8 cellular contexts compared by ENCODE assay signal in genomic region chr2:241734208-241734466, GRCh38. TPM values are rescaled to one million over a fixed set of nuclear protein-coding genes. Genes with fewer than 3 reads are reported as not detected.
DNase-seq lines count a peak whose midpoint lies in the region; ATAC-seq, FAIRE-seq and TF ChIP-seq lines count a peak whose summit lies in the region.

No MANE protein-coding gene starts in this region.

- no TSS peak for BruUV-seq in endothelial cell of umbilical vein (replicated peaks; lab: Mats Ljungman, UMichigan)

- H3K9me3 ChIP-seq in KOPT-K1 (ENCODE audit: insufficient read depth, low read length, poor library complexity, severe bottlenecking): no peaks in the 10 kb centered on the region
- no peaks in the 10 kb centered on the region for H3K9me3 ChIP-seq in endothelial cell of umbilical vein (replicated peaks; ENCODE audit: control insufficient read depth, insufficient read depth, low read length)

- H3K4me1 ChIP-seq in endothelial cell of umbilical vein (ENCODE audit: control insufficient read depth, extremely low read depth, insufficient read depth, low read length): peaks cover 15% of the 10 kb centered on the region

- peak; percentile 6 to 36 for TF ChIP-seq CTCF in endothelial cell of umbilical vein (IDR thresholded peaks at IDR 0.05; ENCODE audit: extremely low read depth in 1 of 2, insufficient read depth in 1 of 2, low read depth in 1 of 2, low read length in 2 of 2)

- H3K27me3 Mint-ChIP-seq in T-helper 2 cell treated with Interferon-gamma antibody and Interleukin-4, amounts not matched to agents 5 μg/mL and 100 μg/mL, for 36 hours (ENCODE audit: low read depth): no peaks in the 10 kb centered on the region

- ATAC-seq in GM21619 (IDR thresholded peaks at IDR 0.05; ENCODE audit: unreplicated experiment): no peak

- H3K36me3 Mint-ChIP-seq in T-helper 2 cell treated with Interferon-gamma antibody and Interleukin-4, amounts not matched to agents 5 μg/mL and 100 μg/mL, for 36 hours (ENCODE audit: low read depth): peaks cover 3% of the 10 kb centered on the region

- intact Hi-C loops in endothelial cell of umbilical vein (cut with micrococcal nuclease): loop anchor here (1.0 to 5.0 kb wide), 7 partner anchors 32 to 587 kb away; partner anchors contain the start of genes DTYMK, ING5, PASK and STK25

- no peaks in the 10 kb centered on the region for H4K20me1 ChIP-seq in endothelial cell of umbilical vein (replicated peaks; ENCODE audit: control insufficient read depth, extremely low read depth, insufficient read depth, low read length)

- TF ChIP-seq POLR2A in endothelial cell of umbilical vein (IDR thresholded peaks at IDR 0.05; ENCODE audit: low read depth, low read length): no peak

- H3K79me2 ChIP-seq in endothelial cell of umbilical vein (ENCODE audit: control insufficient read depth, insufficient read depth, low read length): no peaks in the 10 kb centered on the region

- H3K4me3 Mint-ChIP-seq in T-helper 2 cell treated with Interferon-gamma antibody and Interleukin-4, amounts not matched to agents 5 μg/mL and 100 μg/mL, for 36 hours: no peak overlapping the region

- POLR2A ChIA-PET in endothelial cell of umbilical vein (lab: Charles Lee): interaction anchor here (0.9 kb wide), 1 partner anchor 46 kb away, joined by 5 read pairs; no protein-coding TSS in a partner anchor

- peak overlapping the region; percentile 32 for H3K4me2 ChIP-seq in endothelial cell of umbilical vein (ENCODE audit: insufficient read depth, low read length)

- dilution Hi-C loops in endothelial cell of umbilical vein (cut with MboI; ENCODE audit: extremely low pct_ligation_motif_present, low sequenced_read_pairs): no loop called here

- no peak for DNase-seq in T-helper 2 cell treated with Interferon-gamma antibody and Interleukin-4, amounts not matched to agents 5 μg/mL and 100 μg/mL, for 36 hours (ENCODE audit: low spot score)
- no peak for DNase-seq in T-helper 2 cell
- no peak for DNase-seq in endothelial cell of umbilical vein (ENCODE audit: low read depth, low spot score)
- no peak for DNase-seq in skeletal muscle cell (ENCODE audit: low read depth)
- no peak for DNase-seq in RPMI8226
- no peak for DNase-seq in amygdala (lab: John Stamatoyannopoulos, UW)

- H3K27me3 ChIP-seq in endothelial cell of umbilical vein (ENCODE audit: control insufficient read depth in 2 of 2, insufficient read depth in 2 of 2, low read length in 2 of 2): no peaks in the 10 kb centered on the region

- H3K9ac ChIP-seq in endothelial cell of umbilical vein (replicated peaks; ENCODE audit: extremely low read depth, insufficient read depth, low read length): peak overlapping the region; percentile 44

- H3K27ac Mint-ChIP-seq in T-helper 2 cell treated with Interferon-gamma antibody and Interleukin-4, amounts not matched to agents 5 μg/mL and 100 μg/mL, for 36 hours: peak overlapping the region; percentile 45

- H3K27ac ChIP-seq in KOPT-K1 (ENCODE audit: low read depth, low read length, poor library complexity, severe bottlenecking) (peak overlapping the region; percentile 96), endothelial cell of umbilical vein (ENCODE audit: insufficient read depth, low read depth, low read length) (no peak overlapping the region)

- H3K4me1 Mint-ChIP-seq in T-helper 2 cell treated with Interferon-gamma antibody and Interleukin-4, amounts not matched to agents 5 μg/mL and 100 μg/mL, for 36 hours (ENCODE audit: low read depth): peaks cover 28% of the 10 kb centered on the region

- no peak for FAIRE-seq in endothelial cell of umbilical vein (lab: Jason Lieb, UNC)

- H3K9me3 Mint-ChIP-seq in T-helper 2 cell treated with Interferon-gamma antibody and Interleukin-4, amounts not matched to agents 5 μg/mL and 100 μg/mL, for 36 hours: no peaks in the 10 kb centered on the region

- peak overlapping the region; percentile 88 for H2AFZ ChIP-seq in endothelial cell of umbilical vein (ENCODE audit: low read depth, low read length)

- H3K4me3 ChIP-seq in endothelial cell of umbilical vein (replicated peaks in 1 of 3; ENCODE audit: insufficient read depth in 1 of 3, low read depth in 1 of 3, low read length in 3 of 3) (peak overlapping the region; percentile 20 to 87 (median 25)), skeletal muscle cell (ENCODE audit: low read depth, low read length) (peak overlapping the region; percentile 72)

- H3K9me1 ChIP-seq in endothelial cell of umbilical vein (replicated peaks; ENCODE audit: control insufficient read depth, extremely low read depth, insufficient read depth, low read length): no peaks in the 10 kb centered on the region

- CTCF ChIA-PET in endothelial cell of umbilical vein (lab: Charles Lee): interaction anchor here (0.8 to 5.2 kb wide), 11 partner anchors 9 to 145 kb away, joined by 3 to 41 read pairs (median 4); partner anchors contain the start of genes ATG4B, DTYMK and ING5

- peaks cover 11% of the 10 kb centered on the region; the same call in 1 of the 2 replicates for H3K36me3 ChIP-seq in KOPT-K1 (ENCODE audit: insufficient read depth, low read length)
- H3K36me3 ChIP-seq in endothelial cell of umbilical vein (ENCODE audit: control insufficient read depth in 2 of 2, extremely low read depth in 1 of 2, insufficient read depth in 2 of 2, low read length in 2 of 2): no peaks in the 10 kb centered on the region

TF ChIP-seq in endothelial cell of umbilical vein, 7 proteins besides CTCF, POLR2A, EP300 and RAD21:
- TF ChIP-seq FOS (IDR thresholded peaks at IDR 0.05; ENCODE audit: borderline replicate concordance, insufficient read depth, low read length) (no peak), POLR2AphosphoS5 (IDR thresholded peaks at IDR 0.05; ENCODE audit: insufficient read depth, low read depth, low read length) (no peak), MAX (IDR thresholded peaks at IDR 0.05; ENCODE audit: insufficient read depth, insufficient read length) (no peak), MYC (IDR thresholded peaks at IDR 0.05; ENCODE audit: low read depth, low read length) (no peak), EZH2 (IDR thresholded peaks at IDR 0.05; ENCODE audit: borderline replicate concordance, low read depth, low read length, severe bottlenecking) (no peak), GATA2 (IDR thresholded peaks at IDR 0.05; ENCODE audit: insufficient read depth, insufficient read length, low read depth, low read length) (no peak), JUN (IDR thresholded peaks at IDR 0.05; ENCODE audit: borderline replicate concordance, insufficient read depth, insufficient read length, low read depth) (no peak)

RNA-seq across cellular contexts. Expression of gene D2HGDH, which starts 0.3 kb away (rescaled TPM):
- 22.3 and 27.9 TPM in 2 replicates for total RNA-seq in endothelial cell of umbilical vein
- 22.3 and 34.5 TPM in 2 replicates for polyA plus RNA-seq in endothelial cell of umbilical vein
- polyA plus RNA-seq in endothelial cell of umbilical vein (2011; cell fraction: cytosol; rRNA removed): 6.5 and 11.2 TPM in 2 replicates
- 157 and 189 TPM in 2 replicates for polyA plus RNA-seq in endothelial cell of umbilical vein (2011; cell fraction: nucleus; rRNA removed)
- 17.8 and 28.8 TPM in 2 replicates for polyA plus RNA-seq in endothelial cell of umbilical vein (2012)
- 10.6 and 14.5 TPM in 2 replicates for polyA minus RNA-seq in endothelial cell of umbilical vein
- polyA minus RNA-seq in endothelial cell of umbilical vein (2011; cell fraction: cytosol; rRNA and poly(A)+ RNA removed): 3.1 TPM
- polyA minus RNA-seq in endothelial cell of umbilical vein (2011; cell fraction: nucleus; rRNA and poly(A)+ RNA removed): 24.5 and 39.8 TPM in 2 replicates

RNA-seq across cellular contexts. Expression of gene ING5, which starts 32.3 kb away (rescaled TPM):
- 24.5 and 30.5 TPM in 2 replicates for total RNA-seq in endothelial cell of umbilical vein
- polyA plus RNA-seq in endothelial cell of umbilical vein: 32.4 and 33.4 TPM in 2 replicates
- 32.9 and 34.1 TPM in 2 replicates for polyA plus RNA-seq in endothelial cell of umbilical vein (2011; cell fraction: cytosol; rRNA removed)
- 56.7 and 66.7 TPM in 2 replicates for polyA plus RNA-seq in endothelial cell of umbilical vein (2011; cell fraction: nucleus; rRNA removed)
- 18.4 and 21.0 TPM in 2 replicates for polyA plus RNA-seq in endothelial cell of umbilical vein (2012)
- polyA minus RNA-seq in endothelial cell of umbilical vein: 25.6 and 28.3 TPM in 2 replicates
- 9.2 TPM for polyA minus RNA-seq in endothelial cell of umbilical vein (2011; cell fraction: cytosol; rRNA and poly(A)+ RNA removed)
- polyA minus RNA-seq in endothelial cell of umbilical vein (2011; cell fraction: nucleus; rRNA and poly(A)+ RNA removed): 20.2 and 24.6 TPM in 2 replicates

RNA-seq across cellular contexts. Expression of gene GAL3ST2, which starts 42.5 kb away (rescaled TPM):
- total RNA-seq in endothelial cell of umbilical vein: 0.23 TPM in 1 of 2 replicates, not detected in the other
- not detected in 2 replicates for polyA plus RNA-seq in endothelial cell of umbilical vein
- polyA plus RNA-seq in endothelial cell of umbilical vein (2011; cell fraction: cytosol; rRNA removed): not detected in 2 replicates
- not detected in 2 replicates for polyA plus RNA-seq in endothelial cell of umbilical vein (2011; cell fraction: nucleus; rRNA removed)
- 0.19 and 0.20 TPM in 2 replicates for polyA plus RNA-seq in endothelial cell of umbilical vein (2012)
- polyA minus RNA-seq in endothelial cell of umbilical vein: not detected in 2 replicates
- not detected for polyA minus RNA-seq in endothelial cell of umbilical vein (2011; cell fraction: cytosol; rRNA and poly(A)+ RNA removed)
- polyA minus RNA-seq in endothelial cell of umbilical vein (2011; cell fraction: nucleus; rRNA and poly(A)+ RNA removed): not detected in 2 replicates

RNA-seq across cellular contexts. Expression of gene DTYMK, which starts 47.5 kb away (rescaled TPM):
- 91.9 and 104 TPM in 2 replicates for total RNA-seq in endothelial cell of umbilical vein
- 61.6 and 67.0 TPM in 2 replicates for polyA plus RNA-seq in endothelial cell of umbilical vein
- 76.1 and 84.6 TPM in 2 replicates for polyA plus RNA-seq in endothelial cell of umbilical vein (2011; cell fraction: cytosol; rRNA removed)
- polyA plus RNA-seq in endothelial cell of umbilical vein (2011; cell fraction: nucleus; rRNA removed): 47.0 and 54.2 TPM in 2 replicates
- 45.6 and 65.1 TPM in 2 replicates for polyA plus RNA-seq in endothelial cell of umbilical vein (2012)
- polyA minus RNA-seq in endothelial cell of umbilical vein: 15.9 and 28.6 TPM in 2 replicates
- 29.3 TPM for polyA minus RNA-seq in endothelial cell of umbilical vein (2011; cell fraction: cytosol; rRNA and poly(A)+ RNA removed)
- polyA minus RNA-seq in endothelial cell of umbilical vein (2011; cell fraction: nucleus; rRNA and poly(A)+ RNA removed): 16.8 and 17.0 TPM in 2 replicates
